ENCODE assay signal across 8 cellular contexts in the genomic region with DNA sequence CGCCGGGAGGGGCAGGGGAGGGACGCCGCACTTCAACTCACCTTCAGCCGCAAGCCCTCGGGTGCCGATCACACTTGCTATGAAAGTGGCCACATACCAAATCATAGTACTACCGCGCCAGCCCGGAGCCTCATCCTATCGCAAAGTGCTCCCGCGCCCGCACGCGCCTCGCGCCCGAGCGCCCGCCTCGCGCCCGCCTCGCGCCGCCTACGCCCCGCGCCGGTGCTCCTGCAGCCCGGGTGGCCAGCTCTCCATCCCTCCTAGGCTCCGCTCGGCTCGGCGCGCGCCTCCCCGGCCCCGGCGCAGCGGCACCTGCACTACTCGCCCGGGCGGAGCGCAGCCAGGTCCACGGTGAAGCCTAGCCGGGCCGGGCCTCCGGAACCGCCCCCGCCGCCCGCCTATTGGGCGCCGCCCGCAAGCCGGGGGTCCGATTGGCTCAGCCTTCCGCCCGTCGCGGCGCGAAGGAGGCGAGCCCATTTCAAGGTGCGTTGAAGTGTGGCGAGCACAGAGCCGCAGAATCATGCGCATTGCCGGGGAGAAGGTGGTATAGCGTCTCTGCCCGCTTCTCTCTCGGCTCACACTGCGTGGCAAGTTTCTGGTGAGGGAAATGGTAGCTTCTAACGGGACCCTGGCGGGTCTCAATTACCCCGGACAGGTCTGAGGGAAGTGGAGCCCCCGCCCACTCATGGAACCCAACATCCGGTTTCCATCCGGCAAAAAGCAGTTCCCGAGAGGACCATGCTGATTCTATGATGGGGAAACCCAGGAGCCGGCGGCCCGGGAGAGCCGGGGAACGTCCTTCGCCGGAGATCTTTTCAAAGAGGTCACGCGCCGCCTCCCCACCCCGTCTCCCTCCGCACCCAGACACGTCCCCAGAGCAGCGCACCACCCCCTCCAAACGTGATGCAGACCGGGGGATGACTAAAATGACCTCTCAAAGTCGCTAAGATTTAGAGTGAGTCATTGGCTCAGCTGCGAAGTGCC. TPM values are rescaled to one million over a fixed set of nuclear protein-coding genes. Genes with fewer than 3 reads are reported as not detected.
DNase-seq lines count a peak whose midpoint lies in the region; ATAC-seq lines count a peak whose summit lies in the region.

A gene with protein sequence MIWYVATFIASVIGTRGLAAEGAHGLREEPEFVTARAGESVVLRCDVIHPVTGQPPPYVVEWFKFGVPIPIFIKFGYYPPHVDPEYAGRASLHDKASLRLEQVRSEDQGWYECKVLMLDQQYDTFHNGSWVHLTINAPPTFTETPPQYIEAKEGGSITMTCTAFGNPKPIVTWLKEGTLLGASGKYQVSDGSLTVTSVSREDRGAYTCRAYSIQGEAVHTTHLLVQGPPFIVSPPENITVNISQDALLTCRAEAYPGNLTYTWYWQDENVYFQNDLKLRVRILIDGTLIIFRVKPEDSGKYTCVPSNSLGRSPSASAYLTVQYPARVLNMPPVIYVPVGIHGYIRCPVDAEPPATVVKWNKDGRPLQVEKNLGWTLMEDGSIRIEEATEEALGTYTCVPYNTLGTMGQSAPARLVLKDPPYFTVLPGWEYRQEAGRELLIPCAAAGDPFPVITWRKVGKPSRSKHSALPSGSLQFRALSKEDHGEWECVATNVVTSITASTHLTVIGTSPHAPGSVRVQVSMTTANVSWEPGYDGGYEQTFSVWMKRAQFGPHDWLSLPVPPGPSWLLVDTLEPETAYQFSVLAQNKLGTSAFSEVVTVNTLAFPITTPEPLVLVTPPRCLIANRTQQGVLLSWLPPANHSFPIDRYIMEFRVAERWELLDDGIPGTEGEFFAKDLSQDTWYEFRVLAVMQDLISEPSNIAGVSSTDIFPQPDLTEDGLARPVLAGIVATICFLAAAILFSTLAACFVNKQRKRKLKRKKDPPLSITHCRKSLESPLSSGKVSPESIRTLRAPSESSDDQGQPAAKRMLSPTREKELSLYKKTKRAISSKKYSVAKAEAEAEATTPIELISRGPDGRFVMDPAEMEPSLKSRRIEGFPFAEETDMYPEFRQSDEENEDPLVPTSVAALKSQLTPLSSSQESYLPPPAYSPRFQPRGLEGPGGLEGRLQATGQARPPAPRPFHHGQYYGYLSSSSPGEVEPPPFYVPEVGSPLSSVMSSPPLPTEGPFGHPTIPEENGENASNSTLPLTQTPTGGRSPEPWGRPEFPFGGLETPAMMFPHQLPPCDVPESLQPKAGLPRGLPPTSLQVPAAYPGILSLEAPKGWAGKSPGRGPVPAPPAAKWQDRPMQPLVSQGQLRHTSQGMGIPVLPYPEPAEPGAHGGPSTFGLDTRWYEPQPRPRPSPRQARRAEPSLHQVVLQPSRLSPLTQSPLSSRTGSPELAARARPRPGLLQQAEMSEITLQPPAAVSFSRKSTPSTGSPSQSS (N-terminal part only) (minus strand): TSS at position 319 of the 984 bp plus-strand sequence. CDS start 214 bp downstream, at position 105.

- no peaks in the 10 kb centered on the region for H3K9me3 Mint-ChIP-seq in T-cell

- peak within 1 kb of the TSS; percentile 74 to 90 for H3K27ac Mint-ChIP-seq in T-cell

- no peaks in the 10 kb centered on the region for H3K36me3 ChIP-seq in urinary bladder (ENCODE audit: insufficient read depth)

- peak within 1 kb of the TSS; percentile 52 for H3K4me3 ChIP-seq in urinary bladder (ENCODE audit: low read depth, low read length)

- CTCF ChIA-PET in T-cell (lab: Charles Lee), result interaction anchor here in 1 of 2 donors (0.7 to 1.2 kb wide), 2 partner anchors 10 to 29 kb away, joined by 3 to 6 read pairs; no protein-coding TSS in a partner anchor

- intact Hi-C loops in left ventricle myocardium superior (cut with micrococcal nuclease), result no loop called here

- POLR2A ChIA-PET in T-cell (lab: Charles Lee), result interaction anchor here (0.6 to 1.1 kb wide), 4 partner anchors 9 to 77 kb away, joined by 3 to 11 read pairs (median 6); no protein-coding TSS in a partner anchor

- H3K27me3 Mint-ChIP-seq in T-cell, result peaks cover 8 to 35% of the 10 kb centered on the region in 2 donors

- DNase-seq in DMS114 treated with DMSO at 0.1 percent for 48 hours (lab: John Stamatoyannopoulos, UW; ENCODE audit: unreplicated experiment) (peak; percentile 50), KG1 (lab: John Stamatoyannopoulos, UW) (peak; percentile 68), T-cell (peak; percentile 77 to 94 (median 86)), amygdala (lab: John Stamatoyannopoulos, UW) (peak in 55 of 56 donors; percentile 11 to 90 (median 73)), left ventricle myocardium superior (peak; percentile 94), pulmonary artery endothelial cell (ENCODE audit: low read depth, low spot score) (peak; percentile 8)

- peak within 1 kb of the TSS; percentile 85 to 91 (median 88) for H3K4me3 Mint-ChIP-seq in T-cell

- no peaks in the 10 kb centered on the region for H3K36me3 Mint-ChIP-seq in T-cell

- H3K27ac ChIP-seq in urinary bladder (ENCODE audit: low read depth), result no peak within 1 kb of the TSS

- H3K4me1 Mint-ChIP-seq in T-cell, result peaks cover 43 to 47% (median 43%) of the 10 kb centered on the region in 3 donors

- ATAC-seq in GM21529 (IDR thresholded peaks at IDR 0.05; ENCODE audit: unreplicated experiment) (peak; percentile 99), T-cell (replicated peaks in 1 of 4) (peak; percentile 94 to 97 (median 96)), left ventricle myocardium superior (peak; percentile 82)

- H3K4me1 ChIP-seq in urinary bladder (ENCODE audit: insufficient read depth), result no peaks in the 10 kb centered on the region

- WGBS in urinary bladder, result under 1% methylated on average over 100 of the region's 100 CpGs

RNA-seq across cellular contexts. Expression of the gene that starts here (rescaled TPM):
- 100 to 1,000 TPM in 1 of 5 donors, 10 to 100 TPM in 4; 23.5 to 101 (median 63.1) TPM for total RNA-seq in T-cell
- 34.5 TPM for total RNA-seq in left ventricle myocardium superior
- total RNA-seq in pulmonary artery endothelial cell, result under 0.01 and 0.07 TPM in 2 replicates
- 11.4 TPM for total RNA-seq in urinary bladder
- 14.0 TPM for polyA plus RNA-seq in urinary bladder

Comparison
In these comparisons a context has a peak if more than half of its experiments do, and no peak if none do; other contexts are left out.
1. RNA of the gene that starts here (total RNA-seq): 23.5 to 101 TPM in T-cell, 34.5 TPM in left ventricle myocardium superior (single experiment) and 11.4 TPM in urinary bladder (single experiment); under 0.01 to 0.07 TPM in pulmonary artery endothelial cell; every median in the first group is over 10 times any median in the second.
2. Peak in DNase-seq in pulmonary artery endothelial cell; RNA of the gene not detected or under 1 TPM.
3. DNase-seq: peak in every context shown above with its lines; median percentile 94 in left ventricle myocardium superior; 86 in T-cell; 73 in amygdala; 68 in KG1; 50 in DMS114 treated with DMSO at 0.1 percent for 48 hours; 8 in pulmonary artery endothelial cell.
4. Peak in every context shown above with its lines, with median percentiles within 50 percentile points of each other: ATAC-seq.